1 cellular context compared by ENCODE assay signal in genomic region chr7:7099584-7100014, GRCh38.
A peak's percentile ranks its signal among the peaks of the same experiment; 100 is the strongest.
TF ChIP-seq lines count a peak whose summit lies in the region.

No MANE protein-coding gene starts in this region.

TF ChIP-seq in K562, 482 proteins besides CTCF, POLR2A, EP300 and RAD21 (continued from another document):
- TF ChIP-seq ZNF668 (CRISPR knock-in tag; IDR thresholded peaks at IDR 0.05): no peak
- TF ChIP-seq NFE2 (IDR thresholded peaks at IDR 0.05; ENCODE audit: low read depth): peak; percentile 95
- no peak for TF ChIP-seq ZNF512 (tag; IDR thresholded peaks at IDR 0.05)
- TF ChIP-seq FOSL1 (tag; conservative IDR thresholded peaks at IDR 0.05): peak; percentile 98
- TF ChIP-seq KDM1A (IDR thresholded peaks at IDR 0.05): peak; percentile 48 to 62; a peak in 3 of 4 replicates
- TF ChIP-seq ZNF41 (CRISPR knock-in tag; conservative IDR thresholded peaks at IDR 0.05): no peak
- no peak for TF ChIP-seq U2AF1 (optimal IDR thresholded peaks at IDR 0.05; ENCODE audit: low read depth, low read length)
- no peak for TF ChIP-seq NR2C1 (IDR thresholded peaks at IDR 0.05)
- no peak for TF ChIP-seq NR2C1 (tag; IDR thresholded peaks at IDR 0.05)
- TF ChIP-seq FOXA1 (IDR thresholded peaks at IDR 0.05; ENCODE audit: borderline replicate concordance): no peak
- TF ChIP-seq SP1 (CRISPR knock-in tag; IDR thresholded peaks at IDR 0.05): no peak
- TF ChIP-seq YY1 (IDR thresholded peaks at IDR 0.05; ENCODE audit: borderline replicate concordance in 1 of 3, control insufficient read depth in 1 of 3, extremely low read depth in 1 of 3, insufficient read depth in 3 of 3, insufficient read length in 1 of 3, insufficient replicate concordance in 2 of 3, low read depth in 1 of 3, low read length in 2 of 3): no peak
- no peak for TF ChIP-seq HES1 (IDR thresholded peaks at IDR 0.05; ENCODE audit: low read depth)
- no peak for TF ChIP-seq XRCC3 (IDR thresholded peaks at IDR 0.05)
- peak; percentile 11; the same call in 1 of the 2 replicates for TF ChIP-seq ESRRA (IDR thresholded peaks at IDR 0.05; ENCODE audit: borderline replicate concordance, low read depth)
- TF ChIP-seq ZNF586 (CRISPR knock-in tag; conservative IDR thresholded peaks at IDR 0.05): no peak
- TF ChIP-seq ARID4B (CRISPR knock-in tag; IDR thresholded peaks at IDR 0.05): no peak
- TF ChIP-seq ZNF239 (CRISPR knock-in tag; IDR thresholded peaks at IDR 0.05): 0 out of 2 replicates have a peak, but pooled peaks have one; percentile 6
- TF ChIP-seq CREB1 (IDR thresholded peaks at IDR 0.05): no peak
- TF ChIP-seq CREB1 (CRISPR knock-in tag; IDR thresholded peaks at IDR 0.05): no peak
- no peak for TF ChIP-seq NR0B1 (IDR thresholded peaks at IDR 0.05; ENCODE audit: partially characterized antibody)
- no peak for TF ChIP-seq TFE3 (CRISPR knock-in tag; IDR thresholded peaks at IDR 0.05)
- TF ChIP-seq CEBPB (tag; IDR thresholded peaks at IDR 0.05): no peak
- TF ChIP-seq ZNF217 (CRISPR knock-in tag; IDR thresholded peaks at IDR 0.05): no peak
- no peak for TF ChIP-seq ZNF717 (CRISPR knock-in tag; IDR thresholded peaks at IDR 0.05)
- TF ChIP-seq ZNF280B (CRISPR knock-in tag; IDR thresholded peaks at IDR 0.05): no peak
- no peak for TF ChIP-seq ZKSCAN3 (CRISPR knock-in tag; IDR thresholded peaks at IDR 0.05)
- TF ChIP-seq FOXA3 (CRISPR knock-in tag; conservative IDR thresholded peaks at IDR 0.05 in 1 of 2, IDR thresholded peaks at IDR 0.05 in 1 of 2): peak; percentile 46 to 57; a peak in 2 of 4 replicates
- TF ChIP-seq E2F3 (CRISPR knock-in tag; IDR thresholded peaks at IDR 0.05): no peak
- peak; percentile 56 for TF ChIP-seq FOS (IDR thresholded peaks at IDR 0.05; ENCODE audit: extremely low read depth, insufficient read length)
- TF ChIP-seq MLX (CRISPR knock-in tag; conservative IDR thresholded peaks at IDR 0.05): no peak
- no peak for TF ChIP-seq ZNF354B (CRISPR knock-in tag; IDR thresholded peaks at IDR 0.05)
- TF ChIP-seq CLOCK (CRISPR knock-in tag; IDR thresholded peaks at IDR 0.05; ENCODE audit: borderline replicate concordance): no peak
- TF ChIP-seq ATF3 (IDR thresholded peaks at IDR 0.05): peak; percentile 97
- TF ChIP-seq ATF3 (CRISPR knock-in tag; conservative IDR thresholded peaks at IDR 0.05): peak; percentile 90
- peak in 1 of 2 experiments; percentile 83; a peak in 2 of 4 replicates for TF ChIP-seq HDAC1 (IDR thresholded peaks at IDR 0.05)
- TF ChIP-seq THAP12 (CRISPR knock-in tag; IDR thresholded peaks at IDR 0.05): no peak
- no peak for TF ChIP-seq CHD2 (IDR thresholded peaks at IDR 0.05; ENCODE audit: low read depth, low read length)
- TF ChIP-seq SETDB1 (IDR thresholded peaks at IDR 0.05; ENCODE audit: low read length): no peak
- TF ChIP-seq HIVEP1 (CRISPR knock-in tag; IDR thresholded peaks at IDR 0.05): no peak
- no peak for TF ChIP-seq ZNF165 (CRISPR knock-in tag; IDR thresholded peaks at IDR 0.05; ENCODE audit: borderline replicate concordance)
- TF ChIP-seq ELF2 (CRISPR knock-in tag; IDR thresholded peaks at IDR 0.05): no peak
- TF ChIP-seq E4F1 (CRISPR knock-in tag; IDR thresholded peaks at IDR 0.05; ENCODE audit: borderline replicate concordance): no peak
